Comparison of ENCODE assay signal across 19 cellular contexts in the genomic region with DNA sequence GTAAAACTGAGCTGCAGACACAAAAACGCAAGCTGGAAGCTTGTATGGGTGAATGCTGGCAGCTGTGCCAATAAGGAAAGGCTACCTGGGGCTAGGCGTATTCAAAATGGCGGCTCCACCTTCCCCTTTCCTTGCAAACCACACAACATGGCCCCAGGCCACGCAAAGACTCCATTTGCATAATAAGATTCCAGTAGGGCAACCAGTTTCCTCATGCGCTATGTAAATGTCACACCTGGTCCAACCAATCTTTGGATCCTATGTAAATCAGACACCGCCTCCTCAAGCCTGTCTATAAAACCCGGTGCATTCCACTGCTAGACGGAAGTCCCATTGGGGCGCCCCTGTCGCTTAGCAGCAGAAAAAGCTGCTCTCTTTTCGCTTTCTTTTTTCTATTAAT.
DNase-seq lines count a peak whose midpoint lies in the region; ATAC-seq, FAIRE-seq and TF ChIP-seq lines count a peak whose summit lies in the region.
"Had no signal": no experiment of that assay in that cellular context is flagged by ENCODE, and none has a peak within 500 bp of the region (broad histone marks: within the 10 kb centered on the region; RNA-seq: fewer than 3 reads in every experiment).

No MANE protein-coding gene starts in this region.

- H3K4me3 Mint-ChIP-seq in GM23338 = no peak overlapping the region
- no peak overlapping the region for H3K4me3 Mint-ChIP-seq in activated T-helper 17 cell treated with anti-CD3 and anti-CD28 coated beads, Interleukin-2, amount 50 U/mL, for 72 hours
- H3K4me3 Mint-ChIP-seq: B cell; CD4-positive, alpha-beta T cell had no signal

- no peak overlapping the region for H2BK120ac ChIP-seq in neuronal stem cell (ENCODE audit: low read depth, low read length)

- CTCF ChIA-PET in GM12878 (lab: Yijun Ruan, JAX) = interaction anchor here (0.6 to 1.9 kb wide), 4 partner anchors 15 to 157 kb away, joined by 3 to 4 read pairs (median 4); no protein-coding TSS in a partner anchor

- no peaks in the 10 kb centered on the region for H3K79me1 ChIP-seq in neuronal stem cell (ENCODE audit: low read depth, low read length)

- no peaks in the 10 kb centered on the region for H3K9me3 ChIP-seq in GM12878 (replicated peaks; ENCODE audit: control insufficient read depth, insufficient read depth, low read length)
- H3K9me3 ChIP-seq in neuronal stem cell (replicated peaks in 1 of 2; ENCODE audit: control insufficient read depth in 2 of 2, insufficient read depth in 1 of 2, low read depth in 1 of 2, low read length in 2 of 2) = peaks cover 0 to 5% of the 10 kb centered on the region in 2 donors

- no peak overlapping the region for H2BK12ac ChIP-seq in neuronal stem cell (ENCODE audit: low read length)

- H4K91ac ChIP-seq in neuronal stem cell (ENCODE audit: low read depth, low read length, poor library complexity) = no peak overlapping the region

- peak; percentile 33 for DNase-seq in GM23338 (ENCODE audit: low spot score)
- DNase-seq in NCI-H1048 (lab: John Stamatoyannopoulos, UW) = peak; percentile 91
- DNase-seq in GM12878 (ENCODE audit: low read depth, low spot score) = no peak
- no peak for DNase-seq in neuronal stem cell (ENCODE audit: low spot score)
- DNase-seq: CD4-positive, alpha-beta T cell; DMS53; KBM-7; MV-4-11; NCI-H1436; NCI-H2107; NCI-H526 treated with DMSO at 0.1 percent for 48 hours; NK-92 treated with Interleukin-12 subunit alpha and Interleukin-12 subunit beta, amount 100 ng/mL, for 24 hours had no signal

- no peak overlapping the region for H3K4me3 ChIP-seq in GM23338
- no peak overlapping the region for H3K4me3 ChIP-seq in GM12878
- no peak overlapping the region for H3K4me3 ChIP-seq in neuronal stem cell (ENCODE audit: low read length in 2 of 2)

- H2AFZ ChIP-seq in GM23338 (peak overlapping the region; percentile 58; the same call in 1 of the 2 replicates), GM12878 (ENCODE audit: control insufficient read depth, low read depth, low read length) (no peak overlapping the region), neuronal stem cell (ENCODE audit: low read length) (peak overlapping the region; percentile 71)

- H3F3A ChIP-seq in GM23338 (replicated peaks; ENCODE audit: low read depth) = no peaks in the 10 kb centered on the region

- H3K79me2 ChIP-seq in GM23338 (replicated peaks; ENCODE audit: insufficient read depth) (no peaks in the 10 kb centered on the region), GM12878 (ENCODE audit: control insufficient read depth, insufficient read depth, low read length) (no peaks in the 10 kb centered on the region)

- H3K9me3 Mint-ChIP-seq in GM23338 = peaks cover 3% of the 10 kb centered on the region; the same call in 1 of the 3 replicates
- H3K9me3 Mint-ChIP-seq in activated T-helper 17 cell treated with anti-CD3 and anti-CD28 coated beads, Interleukin-2, amount 50 U/mL, for 72 hours = peaks cover 4% of the 10 kb centered on the region

- RAD21 ChIA-PET in GM12878 (lab: Charles Lee; ENCODE audit: unreplicated experiment) = interaction anchor here (1.0 to 1.5 kb wide), 3 partner anchors 18 to 936 kb away, joined by 3 read pairs; no protein-coding TSS in a partner anchor

- H2BK5ac ChIP-seq in neuronal stem cell (ENCODE audit: low read length) = no peak overlapping the region

- no peak for FAIRE-seq in GM12878 (lab: Jason Lieb, UNC)
- FAIRE-seq: GM19239 had no signal

- H3K4me2 ChIP-seq in GM23338 (no peak overlapping the region), GM12878 (ENCODE audit: control insufficient read depth, insufficient read depth) (no peak overlapping the region), neuronal stem cell (ENCODE audit: insufficient read depth, low read length, poor library complexity, severe bottlenecking) (no peak overlapping the region)

- no peak overlapping the region for H2AK5ac ChIP-seq in neuronal stem cell (ENCODE audit: low read depth, low read length)

- H3K9me2 ChIP-seq in GM23338 (ENCODE audit: insufficient read depth) = 0 out of 2 replicates have a peak, but pooled peaks cover 9% of the 10 kb centered on the region

- no peaks in the 10 kb centered on the region for H3K36me3 ChIP-seq in GM23338 (ENCODE audit: insufficient read depth)
- no peaks in the 10 kb centered on the region for H3K36me3 ChIP-seq in GM12878 (ENCODE audit: control insufficient read depth in 2 of 2, insufficient read depth in 2 of 2, low read length in 1 of 2)
- H3K36me3 ChIP-seq in neuronal stem cell (replicated peaks in 1 of 2; ENCODE audit: control insufficient read depth in 2 of 2, insufficient read depth in 2 of 2, low read length in 2 of 2) = no peaks in the 10 kb centered on the region

- no peak for TF ChIP-seq EP300 in GM12878 (IDR thresholded peaks at IDR 0.05; ENCODE audit: borderline replicate concordance in 1 of 2, control insufficient read depth in 1 of 2, low read depth in 2 of 2, low read length in 2 of 2)

- H3K27ac ChIP-seq in GM23338 (ENCODE audit: low read depth) (no peak overlapping the region), GM12878 (ENCODE audit: control insufficient read depth, insufficient read depth) (no peak overlapping the region), neuronal stem cell (replicated peaks; ENCODE audit: low read length) (peak overlapping the region; percentile 32)
- H3K27ac ChIP-seq: RWPE1 had no signal

- H3K9ac ChIP-seq in GM12878 (ENCODE audit: control insufficient read depth, insufficient read depth, low read length) = no peak overlapping the region
- H3K9ac ChIP-seq in neuronal stem cell (ENCODE audit: low read depth, low read length, poor library complexity) = no peak overlapping the region

- in situ Hi-C loops in GM12878 (cut with MboI) = no loop called here

- H4K20me1 ChIP-seq in GM23338 (replicated peaks; ENCODE audit: insufficient read depth) (no peaks in the 10 kb centered on the region), GM12878 (ENCODE audit: control insufficient read depth, insufficient read depth) (no peaks in the 10 kb centered on the region)

- ATAC-seq in GM23338 = peak; percentile 42; the same call in 2 of the 3 replicates
- no peak for ATAC-seq in GM12878
- ATAC-seq in GM19328 (IDR thresholded peaks at IDR 0.05; ENCODE audit: unreplicated experiment) = no peak
- ATAC-seq in HG02623 (IDR thresholded peaks at IDR 0.05; ENCODE audit: unreplicated experiment) = no peak
- ATAC-seq in activated T-helper 17 cell treated with anti-CD3 and anti-CD28 coated beads, Interleukin-2, amount 50 U/mL, for 72 hours (replicated peaks) = no peak
- ATAC-seq: HCT116 had no signal

- H4K8ac ChIP-seq in neuronal stem cell (ENCODE audit: low read depth, low read length) = no peak overlapping the region

- WGBS in GM12878 (ENCODE audit: insufficient coverage, insufficient replicate concordance, low lambda C conversion rate, missing lambda C conversion rate) = 41% methylated on average over 11 of the region's 11 CpGs
- WGBS in neuronal stem cell (ENCODE audit: extremely low coverage in 2 of 2, insufficient read length in 2 of 2, insufficient replicate concordance in 1 of 2), 2 donors = no CpG with 5 or more reads among the region's 11 CpGs

- H3K27me3 ChIP-seq in GM23338 (ENCODE audit: insufficient read depth) = no peaks in the 10 kb centered on the region
- no peaks in the 10 kb centered on the region for H3K27me3 ChIP-seq in GM12878 (replicated peaks in 1 of 2; ENCODE audit: control insufficient read depth in 2 of 2, insufficient read depth in 2 of 2, low read length in 1 of 2)
- H3K27me3 ChIP-seq in neuronal stem cell (ENCODE audit: control insufficient read depth in 3 of 3, insufficient read depth in 3 of 3, low read depth in 1 of 3, low read length in 3 of 3) = no peaks in the 10 kb centered on the region

- SMC1A ChIA-PET in GM12878 (lab: Charles Lee; ENCODE audit: uncharacterized antibody, unreplicated experiment) = interaction anchor here (1.0 to 1.6 kb wide), 5 partner anchors 12 to 741 kb away, joined by 3 to 6 read pairs (median 3); no protein-coding TSS in a partner anchor

- no peak for TF ChIP-seq CTCF in GM23338 (conservative IDR thresholded peaks at IDR 0.05; ENCODE audit: low read depth in 2 of 2)
- TF ChIP-seq CTCF in GM12878 (IDR thresholded peaks at IDR 0.05 in 2 of 3, conservative IDR thresholded peaks at IDR 0.05 in 1 of 3; ENCODE audit: control insufficient read depth in 2 of 3, extremely low read depth in 1 of 3, insufficient read depth in 1 of 3, low read depth in 3 of 3, low read length in 3 of 3) = no peak

- peaks cover 5% of the 10 kb centered on the region for H3K4me1 Mint-ChIP-seq in GM23338
- no peaks in the 10 kb centered on the region for H3K4me1 Mint-ChIP-seq in activated T-helper 17 cell treated with anti-CD3 and anti-CD28 coated beads, Interleukin-2, amount 50 U/mL, for 72 hours
- H3K4me1 Mint-ChIP-seq: B cell had no signal

- no peak for TF ChIP-seq RAD21 in GM12878 (IDR thresholded peaks at IDR 0.05; ENCODE audit: insufficient read depth, low read depth, low read length)

- intact Hi-C loops in GM12878 (cut with micrococcal nuclease; ENCODE audit: unreplicated experiment) = no loop called here

- H3K4ac ChIP-seq in neuronal stem cell (ENCODE audit: low read length) = no peak overlapping the region

- no peak overlapping the region for H2BK15ac ChIP-seq in neuronal stem cell (ENCODE audit: low read length)

- no TSS peak for BruUV-seq in GM12878 (replicated peaks; lab: Mats Ljungman, UMichigan)

- no peak overlapping the region for H3K23ac ChIP-seq in neuronal stem cell (ENCODE audit: low read depth, low read length, poor library complexity)

- H3K4me1 ChIP-seq in GM23338 (ENCODE audit: insufficient read depth) = peaks cover 7% of the 10 kb centered on the region; the same call in 1 of the 2 replicates
- no peaks in the 10 kb centered on the region for H3K4me1 ChIP-seq in GM12878 (ENCODE audit: control insufficient read depth, insufficient read depth, low read length)
- H3K4me1 ChIP-seq in neuronal stem cell (ENCODE audit: control insufficient read depth in 2 of 2, insufficient read depth in 1 of 2, low read depth in 1 of 2, low read length in 2 of 2) = peaks cover 0 to 6% of the 10 kb centered on the region in 2 donors

- POLR2A ChIA-PET in GM12878 (lab: Charles Lee) = interaction anchor here (0.6 kb wide), 1 partner anchor 60 kb away, joined by 6 read pairs; no protein-coding TSS in a partner anchor

- no peaks in the 10 kb centered on the region for H3K27me3 Mint-ChIP-seq in GM23338 (ENCODE audit: insufficient read depth, low read depth, poor library complexity)
- H3K27me3 Mint-ChIP-seq in activated T-helper 17 cell treated with anti-CD3 and anti-CD28 coated beads, Interleukin-2, amount 50 U/mL, for 72 hours = no peaks in the 10 kb centered on the region
- H3K27me3 Mint-ChIP-seq: B cell; CD4-positive, alpha-beta T cell had no signal

- no peak overlapping the region for H3K27ac Mint-ChIP-seq in GM23338
- no peak overlapping the region for H3K27ac Mint-ChIP-seq in activated T-helper 17 cell treated with anti-CD3 and anti-CD28 coated beads, Interleukin-2, amount 50 U/mL, for 72 hours
- H3K27ac Mint-ChIP-seq: B cell; CD4-positive, alpha-beta T cell had no signal

- H3K36me3 Mint-ChIP-seq in GM23338 (ENCODE audit: low read depth) = peaks cover 6% of the 10 kb centered on the region; the same call in 2 of the 3 replicates
- H3K36me3 Mint-ChIP-seq in activated T-helper 17 cell treated with anti-CD3 and anti-CD28 coated beads, Interleukin-2, amount 50 U/mL, for 72 hours (ENCODE audit: low read depth) = no peaks in the 10 kb centered on the region

- no peak for TF ChIP-seq POLR2A in GM12878 (IDR thresholded peaks at IDR 0.05; ENCODE audit: low read depth, low read length)

- no peak overlapping the region for H3K14ac ChIP-seq in neuronal stem cell (ENCODE audit: low read length)

- no peak overlapping the region for H3K18ac ChIP-seq in neuronal stem cell (ENCODE audit: low read length)

Comparison
In these comparisons a context has a peak if more than half of its experiments do, and no peak if none do; other contexts are left out.
1. DNase-seq: peak in GM23338 (single experiment) and NCI-H1048 (single experiment); none in GM12878 (single experiment) and neuronal stem cell (single experiment).